2 cellular contexts compared by ENCODE assay signal in genomic region chr5:3509290-3509689, GRCh38.
TF ChIP-seq lines count a peak whose summit lies in the region.

No MANE protein-coding gene starts in this region.

TF ChIP-seq in SK-N-SH, 30 proteins besides CTCF, POLR2A, EP300 and RAD21 (continued from another document):
- TF ChIP-seq REST (IDR thresholded peaks at IDR 0.05; ENCODE audit: low read depth, low read length) (no peak), NRF1 (IDR thresholded peaks at IDR 0.05; ENCODE audit: low read depth, low read length) (no peak), MEF2A (IDR thresholded peaks at IDR 0.05; ENCODE audit: borderline replicate concordance, low read depth) (no peak), FOXM1 (IDR thresholded peaks at IDR 0.05; ENCODE audit: low read depth) (no peak), POLR2AphosphoS5 (IDR thresholded peaks at IDR 0.05; ENCODE audit: low read depth, low read length) (no peak), SMC3 (IDR thresholded peaks at IDR 0.05; ENCODE audit: low read depth, low read length) (no peak), EZH2phosphoT487 (IDR thresholded peaks at IDR 0.05; ENCODE audit: borderline replicate concordance, low read depth) (no peak), YY1 (IDR thresholded peaks at IDR 0.05; ENCODE audit: low read depth) (no peak)
TF ChIP-seq in SK-N-SH: peak in this region for 0.

TF ChIP-seq in SK-N-SH treated with all-trans-retinoic acid at 6 μM for 48 hours, 23 proteins besides CTCF, POLR2A, EP300 and RAD21 (continued from another document):
- TF ChIP-seq CSRNP3 (CRISPR knock-in tag; IDR thresholded peaks at IDR 0.05) (no peak), ZC3H10 (CRISPR knock-in tag; IDR thresholded peaks at IDR 0.05) (no peak), ZFP3 (CRISPR knock-in tag; IDR thresholded peaks at IDR 0.05) (no peak), OSR1 (CRISPR knock-in tag; IDR thresholded peaks at IDR 0.05) (no peak)
